ENCODE assay signal across 8 cellular contexts in genomic region chr10:117226813-117227451, GRCh38. TPM values are rescaled to one million over a fixed set of nuclear protein-coding genes. Genes with fewer than 3 reads are reported as not detected.
DNase-seq lines count a peak whose midpoint lies in the region; ATAC-seq and TF ChIP-seq lines count a peak whose summit lies in the region.

No MANE protein-coding gene starts in this region.

- H3K9ac ChIP-seq in OCI-LY1 (ENCODE audit: low read length) (no peak overlapping the region), fibroblast of lung (ENCODE audit: insufficient read depth, low read length) (no peak overlapping the region)

- H3K4me3 ChIP-seq in GM23338 = no peak overlapping the region
- no peak overlapping the region for H3K4me3 ChIP-seq in OCI-LY1 (ENCODE audit: low read depth, low read length, poor library complexity, severe bottlenecking)
- no peak overlapping the region for H3K4me3 ChIP-seq in fibroblast of lung (replicated peaks in 1 of 4; ENCODE audit: control extremely low read depth in 1 of 4, insufficient read depth in 1 of 4, low read depth in 3 of 4, low read length in 4 of 4)

- H4K20me1 ChIP-seq in GM23338 (replicated peaks; ENCODE audit: insufficient read depth) (no peaks in the 10 kb centered on the region; the same call in 1 of the 2 replicates), OCI-LY1 (ENCODE audit: insufficient read depth, low read length) (no peaks in the 10 kb centered on the region), fibroblast of lung (ENCODE audit: control insufficient read depth, extremely low read depth, insufficient read depth, low read length) (no peaks in the 10 kb centered on the region)

- peak; percentile 95 for ATAC-seq in GM23338
- ATAC-seq in HG03457 (IDR thresholded peaks at IDR 0.05; ENCODE audit: unreplicated experiment) = no peak
- ATAC-seq in GM21447 (IDR thresholded peaks at IDR 0.05; ENCODE audit: unreplicated experiment) = no peak

- H3K27ac ChIP-seq in GM23338 (ENCODE audit: low read depth) (no peak overlapping the region), OCI-LY1 (ENCODE audit: low read depth, low read length, poor library complexity, severe bottlenecking) (no peak overlapping the region), fibroblast of lung (ENCODE audit: insufficient read depth, low read length) (no peak overlapping the region)

- no peaks in the 10 kb centered on the region for H3F3A ChIP-seq in GM23338 (replicated peaks; ENCODE audit: low read depth)
- H3F3A ChIP-seq in OCI-LY1 (ENCODE audit: insufficient read depth, low read length) = no peaks in the 10 kb centered on the region

- H3K9me2 ChIP-seq in GM23338 (ENCODE audit: insufficient read depth) (no peaks in the 10 kb centered on the region), OCI-LY1 (ENCODE audit: low read depth, low read length) (no peaks in the 10 kb centered on the region)

- H3K4me2 ChIP-seq in GM23338 (no peak overlapping the region), OCI-LY1 (ENCODE audit: low read length) (no peak overlapping the region), fibroblast of lung (ENCODE audit: extremely low read depth, insufficient read depth, low read length) (no peak overlapping the region)

- H3K27me3 ChIP-seq in GM23338 (ENCODE audit: insufficient read depth) (no peaks in the 10 kb centered on the region), OCI-LY1 (ENCODE audit: insufficient read depth, low read length) (no peaks in the 10 kb centered on the region; the same call in 1 of the 2 replicates), fibroblast of lung (ENCODE audit: control insufficient read depth, insufficient read depth, low read length) (no peaks in the 10 kb centered on the region)

- H3K4me1 Mint-ChIP-seq in GM23338 = no peaks in the 10 kb centered on the region

- H3K9me3 Mint-ChIP-seq in GM23338 = peaks cover 12% of the 10 kb centered on the region

- H3K4me3 Mint-ChIP-seq in GM23338 = no peak overlapping the region

- TF ChIP-seq CTCF in GM23338 (conservative IDR thresholded peaks at IDR 0.05; ENCODE audit: low read depth in 2 of 2) (peak; percentile 87 to 91), OCI-LY1 (IDR thresholded peaks at IDR 0.05; ENCODE audit: low read length) (peak; percentile 66), fibroblast of lung (conservative IDR thresholded peaks at IDR 0.05 in 1 of 2, IDR thresholded peaks at IDR 0.05 in 1 of 2; ENCODE audit: low read depth in 1 of 2, low read length in 2 of 2) (peak; percentile 34 to 50)

- no peaks in the 10 kb centered on the region for H3K79me2 ChIP-seq in GM23338 (replicated peaks; ENCODE audit: insufficient read depth)
- no peaks in the 10 kb centered on the region for H3K79me2 ChIP-seq in OCI-LY1 (ENCODE audit: insufficient read depth, low read length)
- no peaks in the 10 kb centered on the region for H3K79me2 ChIP-seq in fibroblast of lung (ENCODE audit: control insufficient read depth, insufficient read depth, low read length)

- no peaks in the 10 kb centered on the region for H3K9me3 ChIP-seq in OCI-LY1 (ENCODE audit: low read length)
- no peaks in the 10 kb centered on the region for H3K9me3 ChIP-seq in fibroblast of lung (ENCODE audit: control insufficient read depth, insufficient read depth, low read depth, low read length)

- no peak overlapping the region for H3K27ac Mint-ChIP-seq in GM23338

- H3K27me3 Mint-ChIP-seq in GM23338 (ENCODE audit: insufficient read depth, low read depth, poor library complexity) = peaks cover 10% of the 10 kb centered on the region

- H2AFZ ChIP-seq in GM23338 = 0 out of 2 replicates have a peak overlapping the region, but pooled peaks have one; percentile 45
- H2AFZ ChIP-seq in OCI-LY1 (ENCODE audit: low read length) = no peak overlapping the region
- H2AFZ ChIP-seq in fibroblast of lung (ENCODE audit: low read length) = no peak overlapping the region

- H3K36me3 ChIP-seq in GM23338 (ENCODE audit: insufficient read depth) (no peaks in the 10 kb centered on the region), OCI-LY1 (ENCODE audit: insufficient read depth, low read length) (no peaks in the 10 kb centered on the region), fibroblast of lung (ENCODE audit: control insufficient read depth, insufficient read depth, low read length) (no peaks in the 10 kb centered on the region)

- H3K4me1 ChIP-seq in GM23338 (ENCODE audit: insufficient read depth) = peaks cover under 1% of the 10 kb centered on the region; the same call in 1 of the 2 replicates
- no peaks in the 10 kb centered on the region for H3K4me1 ChIP-seq in OCI-LY1 (ENCODE audit: insufficient read depth, low read length, severe bottlenecking)
- no peaks in the 10 kb centered on the region for H3K4me1 ChIP-seq in fibroblast of lung (ENCODE audit: control insufficient read depth, extremely low read depth, insufficient read depth, low read length)

- peaks cover 10% of the 10 kb centered on the region for H3K36me3 Mint-ChIP-seq in GM23338 (ENCODE audit: low read depth)

- peak; percentile 48 for DNase-seq in COLO829 (ENCODE audit: low spot score)
- DNase-seq in GM23338 (ENCODE audit: low spot score) = peak; percentile 89
- no peak for DNase-seq in fibroblast of lung (ENCODE audit: low read depth in 2 of 2)
- DNase-seq in superior temporal gyrus (ENCODE audit: extremely low spot score) = peak; percentile 49
- DNase-seq in activated effector memory CD4-positive, alpha-beta T cell treated with anti-CD3 and anti-CD28 coated beads, Interleukin-2, amount 50 U/mL, for 16 hours = no peak

TF ChIP-seq in GM23338, 12 proteins besides CTCF, POLR2A, EP300 and RAD21:
- 0 out of 2 replicates have a peak, but pooled peaks have one; percentile 47 for TF ChIP-seq ZNF462 (CRISPR knock-in tag; IDR thresholded peaks at IDR 0.05)
- TF ChIP-seq POLR2AphosphoS5 (IDR thresholded peaks at IDR 0.05; ENCODE audit: low read depth) = no peak

RNA-seq across cellular contexts. Expression of gene SLC18A2, which starts 14.0 kb away (rescaled TPM):
- total RNA-seq in GM23338 (2014; rRNA removed; shearing (Covaris generic)) = 7.8 and 8.7 TPM in 2 replicates
- 4.3 TPM in 2 replicates for polyA plus RNA-seq in GM23338 (2016; fragmentation: Nextera tagmentation; extraction: Ambion mirVana)
- under 0.01 TPM in 1 of 2 replicates, not detected in the other for total RNA-seq in fibroblast of lung
- not detected in 2 replicates for polyA plus RNA-seq in fibroblast of lung
- not detected in 2 replicates for polyA plus RNA-seq in fibroblast of lung (2012)
- not detected in 2 replicates for polyA minus RNA-seq in fibroblast of lung (ENCODE audit: low replicate concordance)

RNA-seq across cellular contexts. Expression of gene KCNK18, which starts 29.6 kb away (rescaled TPM):
- not detected in 2 replicates for total RNA-seq in GM23338 (2014; rRNA removed; shearing (Covaris generic))
- not detected in 2 replicates for polyA plus RNA-seq in GM23338 (2016; fragmentation: Nextera tagmentation; extraction: Ambion mirVana)
- not detected in 2 replicates for total RNA-seq in fibroblast of lung
- not detected in 2 replicates for polyA plus RNA-seq in fibroblast of lung
- not detected in 2 replicates for polyA plus RNA-seq in fibroblast of lung (2012)
- not detected in 2 replicates for polyA minus RNA-seq in fibroblast of lung (ENCODE audit: low replicate concordance)

Comparison
In these comparisons a context has a peak if more than half of its experiments do, and no peak if none do; other contexts are left out.
1. DNase-seq: peak in COLO829 (single experiment), GM23338 (single experiment) and superior temporal gyrus (single experiment); none in fibroblast of lung (0 of 2) and activated effector memory CD4-positive, alpha-beta T cell treated with anti-CD3 and anti-CD28 coated beads, Interleukin-2, amount 50 U/mL, for 16 hours (single experiment).
2. Peak in every context shown above with its lines, with median percentiles within 50 percentile points of each other: CTCF ChIP-seq.